ENCODE assay signal across 26 cellular contexts in the genomic region with DNA sequence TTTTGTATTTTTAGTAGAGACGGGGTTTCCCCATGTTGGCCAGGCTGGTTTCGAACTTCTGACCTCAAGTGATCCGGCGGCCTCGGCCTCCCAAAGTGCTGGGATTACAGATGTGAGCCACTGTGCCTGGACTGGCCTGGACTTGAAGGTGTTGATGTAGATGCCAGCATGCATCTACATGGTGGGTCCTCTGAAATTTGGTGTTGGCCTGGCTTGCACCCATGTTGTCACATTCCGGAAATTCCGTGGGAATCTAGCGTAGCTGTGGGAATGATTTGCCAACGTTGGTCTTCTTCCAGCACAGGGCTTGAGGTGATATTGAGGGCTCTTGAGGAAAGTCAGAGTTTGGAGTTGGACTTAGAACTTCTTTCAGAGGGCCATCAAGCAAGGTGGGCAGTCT. TPM values are rescaled to one million over a fixed set of nuclear protein-coding genes. Genes with fewer than 3 reads are reported as not detected.
DNase-seq lines count a peak whose midpoint lies in the region; ATAC-seq and TF ChIP-seq lines count a peak whose summit lies in the region.
"Had no signal": no experiment of that assay in that cellular context is flagged by ENCODE, and none has a peak within 500 bp of the region (broad histone marks: within the 10 kb centered on the region; RNA-seq: fewer than 3 reads in every experiment).

No MANE protein-coding gene starts in this region.

- no peak overlapping the region for H3K4me3 ChIP-seq in HEK293 (ENCODE audit: low read depth, low read length)
- H3K4me3 ChIP-seq: upper lobe of left lung had no signal

- no peaks in the 10 kb centered on the region for H3K9me3 ChIP-seq in CD4-positive, alpha-beta T cell (ENCODE audit: control insufficient read depth, low read length)
- H3K9me3 ChIP-seq in HEK293 (ENCODE audit: control insufficient read depth, insufficient read depth, low read depth, low read length), result no peaks in the 10 kb centered on the region
- H3K9me3 ChIP-seq: Caco-2, neutrophil, upper lobe of left lung had no signal

- H3K27me3 Mint-ChIP-seq in CD4-positive, alpha-beta T cell, result no peaks in the 10 kb centered on the region
- no peaks in the 10 kb centered on the region for H3K27me3 Mint-ChIP-seq in naive B cell
- H3K27me3 Mint-ChIP-seq: central memory CD8-positive, alpha-beta T cell had no signal

- intact Hi-C loops in CD4-positive, alpha-beta T cell (cut with DNase I, micrococcal nuclease), result no loop called here

- peaks cover 83% of the 10 kb centered on the region for H3K4me1 Mint-ChIP-seq in CD4-positive, alpha-beta T cell (ENCODE audit: low read depth)
- H3K4me1 Mint-ChIP-seq in naive B cell, result peaks cover 57 to 97% (median 74%) of the 10 kb centered on the region in 3 donors

- peaks cover 0 to 26% of the 10 kb centered on the region in 2 experiments; a peak in 2 of 3 replicates for H3K36me3 ChIP-seq in HEK293 (ENCODE audit: control insufficient read depth in 2 of 2, insufficient read depth in 1 of 2, low read length in 2 of 2)

- CTCF ChIA-PET in CD4-positive, alpha-beta T cell (lab: Charles Lee), result interaction anchor here (0.6 kb wide), 1 partner anchor 1137 kb away, joined by 3 read pairs; no protein-coding TSS in a partner anchor
- CTCF ChIA-PET in HEK293 (lab: Yijun Ruan, JAX), result interaction anchor here (0.6 to 1.2 kb wide), 6 partner anchors 8 to 186 kb away, joined by 3 to 4 read pairs (median 3); no protein-coding TSS in a partner anchor

- no peak for TF ChIP-seq CTCF in CD4-positive, alpha-beta T cell (IDR thresholded peaks at IDR 0.05)
- no peak for TF ChIP-seq CTCF in HEK293 (tag by site-specific recombination; IDR thresholded peaks at IDR 0.05)

- H3K4me1 ChIP-seq in HEK293 (ENCODE audit: control insufficient read depth, insufficient read depth, low read length), result no peaks in the 10 kb centered on the region; the same call in 1 of the 2 replicates

- H3K27ac Mint-ChIP-seq in CD4-positive, alpha-beta T cell, result peak overlapping the region; percentile 88
- H3K27ac Mint-ChIP-seq in naive B cell, result peak overlapping the region in 5 of 6 donors; percentile 22 to 98 (median 79)

- POLR2A ChIA-PET in CD4-positive, alpha-beta T cell (lab: Charles Lee), result interaction anchor here (1.5 kb wide), 1 partner anchor 39 kb away, joined by 7 read pairs; no protein-coding TSS in a partner anchor
- POLR2A ChIA-PET in HEK293 (lab: Yijun Ruan, JAX), result interaction anchor here (1.0 to 1.2 kb wide), 2 partner anchors 17 to 44 kb away, joined by 3 read pairs; no protein-coding TSS in a partner anchor

- H3K27ac ChIP-seq in CD4-positive, alpha-beta T cell (ENCODE audit: low read depth, low read length), result no peak overlapping the region
- no peak overlapping the region for H3K27ac ChIP-seq in HEK293 (ENCODE audit: extremely low read depth, low read depth, low read length)
- H3K27ac ChIP-seq: epithelial cell of prostate, neutrophil, upper lobe of left lung had no signal

- no peak for DNase-seq in CD4-positive, alpha-beta T cell
- DNase-seq in astrocyte of the hippocampus (ENCODE audit: low read depth, low spot score), result peak; percentile 81
- DNase-seq in naive B cell, result no peak
- DNase-seq in SKM-1 treated with dmso at 0.1 percent for 144 hours (lab: John Stamatoyannopoulos, UW; ENCODE audit: unreplicated experiment), result no peak
- no peak for DNase-seq in GDM1 (lab: John Stamatoyannopoulos, UW)
- DNase-seq: activated CD4-positive, alpha-beta T cell treated with anti-CD3 and anti-CD28 coated beads for 48 hours; activated CD8-positive, alpha-beta memory T cell treated with anti-CD3 and anti-CD28 coated beads, Interleukin-2, amount 50 U/mL, for 48 hours; activated gamma-delta T cell; AML-193; anterior cingulate cortex; Caco-2; MM.1S; NCI-H1436; NCI-H2171; NCI-H526; stimulated activated CD4-positive, alpha-beta T cell treated with anti-CD3 and anti-CD28 coated beads, Interleukin-4, amount 100 ng/mL, for 1 hour; upper lobe of left lung had no signal

- ATAC-seq in CD4-positive, alpha-beta T cell (ENCODE audit: poor library complexity), result no peak
- no peak for ATAC-seq in naive B cell (ENCODE audit: low read depth in 2 of 2)
- ATAC-seq in HG03108 (IDR thresholded peaks at IDR 0.05; ENCODE audit: unreplicated experiment), result no peak
- ATAC-seq: left colon had no signal

- H3K36me3 Mint-ChIP-seq in CD4-positive, alpha-beta T cell (ENCODE audit: low read depth), result peaks cover 88% of the 10 kb centered on the region
- H3K36me3 Mint-ChIP-seq in naive B cell, result peaks cover 7 to 9% of the 10 kb centered on the region in 2 donors

- no peaks in the 10 kb centered on the region for H3K9me3 Mint-ChIP-seq in CD4-positive, alpha-beta T cell
- no peaks in the 10 kb centered on the region for H3K9me3 Mint-ChIP-seq in naive B cell
- H3K9me3 Mint-ChIP-seq: central memory CD8-positive, alpha-beta T cell had no signal

- no peak overlapping the region for H3K4me3 Mint-ChIP-seq in CD4-positive, alpha-beta T cell
- peak overlapping the region in 7 of 8 donors; percentile 9 to 90 (median 53) for H3K4me3 Mint-ChIP-seq in naive B cell
- H3K4me3 Mint-ChIP-seq: central memory CD8-positive, alpha-beta T cell had no signal

- no peaks in the 10 kb centered on the region for H3K27me3 ChIP-seq in CD4-positive, alpha-beta T cell (ENCODE audit: control insufficient read depth, insufficient read depth, low read length)
- H3K27me3 ChIP-seq: neutrophil, upper lobe of left lung had no signal

TF ChIP-seq in HEK293, 187 proteins besides CTCF, POLR2A, EP300 and RAD21:
- TF ChIP-seq, protein P1, sequence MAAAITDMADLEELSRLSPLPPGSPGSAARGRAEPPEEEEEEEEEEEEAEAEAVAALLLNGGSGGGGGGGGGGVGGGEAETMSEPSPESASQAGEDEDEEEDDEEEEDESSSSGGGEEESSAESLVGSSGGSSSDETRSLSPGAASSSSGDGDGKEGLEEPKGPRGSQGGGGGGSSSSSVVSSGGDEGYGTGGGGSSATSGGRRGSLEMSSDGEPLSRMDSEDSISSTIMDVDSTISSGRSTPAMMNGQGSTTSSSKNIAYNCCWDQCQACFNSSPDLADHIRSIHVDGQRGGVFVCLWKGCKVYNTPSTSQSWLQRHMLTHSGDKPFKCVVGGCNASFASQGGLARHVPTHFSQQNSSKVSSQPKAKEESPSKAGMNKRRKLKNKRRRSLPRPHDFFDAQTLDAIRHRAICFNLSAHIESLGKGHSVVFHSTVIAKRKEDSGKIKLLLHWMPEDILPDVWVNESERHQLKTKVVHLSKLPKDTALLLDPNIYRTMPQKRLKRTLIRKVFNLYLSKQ (tag by site-specific recombination; IDR thresholded peaks at IDR 0.05; ENCODE audit: borderline replicate concordance), result no peak
- TF ChIP-seq ZNF175 (tag by site-specific recombination; IDR thresholded peaks at IDR 0.05) (no peak), GLI4 (tag by site-specific recombination; IDR thresholded peaks at IDR 0.05) (no peak), ZNF548 (tag by site-specific recombination; IDR thresholded peaks at IDR 0.05) (no peak), ZFHX2 (tag by site-specific recombination; conservative IDR thresholded peaks at IDR 0.05) (no peak), ZNF600 (tag by site-specific recombination; IDR thresholded peaks at IDR 0.05) (0 out of 2 replicates have a peak, but pooled peaks have one; percentile 11), KLF7 (tag by site-specific recombination; IDR thresholded peaks at IDR 0.05; ENCODE audit: borderline replicate concordance) (no peak), ZNF394 (tag by site-specific recombination; IDR thresholded peaks at IDR 0.05; ENCODE audit: borderline replicate concordance) (no peak), ZNF473 (tag by site-specific recombination; IDR thresholded peaks at IDR 0.05) (no peak), IKZF3 (tag by site-specific recombination; IDR thresholded peaks at IDR 0.05) (0 out of 2 replicates have a peak, but pooled peaks have one; percentile 37), ZNF701 (tag by site-specific recombination; IDR thresholded peaks at IDR 0.05) (no peak), SP7 (tag by site-specific recombination; IDR thresholded peaks at IDR 0.05) (no peak), ZNF37A (tag by site-specific recombination; IDR thresholded peaks at IDR 0.05) (no peak)
- TF ChIP-seq, protein P2, sequence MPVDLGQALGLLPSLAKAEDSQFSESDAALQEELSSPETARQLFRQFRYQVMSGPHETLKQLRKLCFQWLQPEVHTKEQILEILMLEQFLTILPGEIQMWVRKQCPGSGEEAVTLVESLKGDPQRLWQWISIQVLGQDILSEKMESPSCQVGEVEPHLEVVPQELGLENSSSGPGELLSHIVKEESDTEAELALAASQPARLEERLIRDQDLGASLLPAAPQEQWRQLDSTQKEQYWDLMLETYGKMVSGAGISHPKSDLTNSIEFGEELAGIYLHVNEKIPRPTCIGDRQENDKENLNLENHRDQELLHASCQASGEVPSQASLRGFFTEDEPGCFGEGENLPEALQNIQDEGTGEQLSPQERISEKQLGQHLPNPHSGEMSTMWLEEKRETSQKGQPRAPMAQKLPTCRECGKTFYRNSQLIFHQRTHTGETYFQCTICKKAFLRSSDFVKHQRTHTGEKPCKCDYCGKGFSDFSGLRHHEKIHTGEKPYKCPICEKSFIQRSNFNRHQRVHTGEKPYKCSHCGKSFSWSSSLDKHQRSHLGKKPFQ (tag by site-specific recombination; IDR thresholded peaks at IDR 0.05), result no peak

RNA-seq across cellular contexts. Expression of a gene that starts 6.5 kb away (rescaled TPM):
- total RNA-seq in CD4-positive, alpha-beta T cell, result 100 to 1,000 TPM; 179 to 183 TPM
- polyA plus RNA-seq in naive B cell (ENCODE audit: low read depth in 6 of 6), result 100 to 1,000 TPM in 1 of 6 donors, 10 to 100 TPM in 5; 44.3 to 133 (median 57.3) TPM

RNA-seq across cellular contexts. Expression of a gene that starts 24.4 kb away (rescaled TPM):
- 100 to 1,000 TPM; 182 to 196 TPM for total RNA-seq in CD4-positive, alpha-beta T cell
- 100 to 1,000 TPM in 1 of 6 donors, 10 to 100 TPM in 5; 68.8 to 106 (median 85.2) TPM for polyA plus RNA-seq in naive B cell (ENCODE audit: low read depth in 6 of 6)

RNA-seq across cellular contexts. Expression of a gene that starts 27.6 kb away (rescaled TPM):
- total RNA-seq in CD4-positive, alpha-beta T cell, result not detected
- polyA plus RNA-seq in naive B cell (ENCODE audit: low read depth in 6 of 6), result not detected
- total RNA-seq: Caco-2, Daoy, left colon, mononuclear cell had no signal

RNA-seq across cellular contexts. Expression of a gene that starts 50.3 kb away (rescaled TPM):
- not detected for total RNA-seq in CD4-positive, alpha-beta T cell
- polyA plus RNA-seq in naive B cell (ENCODE audit: low read depth in 6 of 6), result under 1 TPM in 1 of 6 donors, not detected in 5; 0.11 TPM
- total RNA-seq: Caco-2, frontal cortex had no signal
